Comparison of ENCODE assay signal across 13 cellular contexts in genomic region chr15:78444255-78444654, GRCh38.
"Had no signal": no experiment of that assay in that cellular context is flagged by ENCODE, and none has a peak within 500 bp of the region (broad histone marks: within the 10 kb centered on the region; RNA-seq: fewer than 3 reads in every experiment).

No MANE protein-coding gene starts in this region.

- ATAC-seq: left lobe of liver; sciatic nerve; stimulated activated naive CD8-positive, alpha-beta T cell treated with anti-CD3 and anti-CD28 coated beads, Interleukin-15, Interleukin-2, amounts not matched to agents 100 U/mL and 50 U/mL, for 24 hours had no signal

- H3K9me3 Mint-ChIP-seq: activated naive CD8-positive, alpha-beta T cell treated with anti-CD3 and anti-CD28 coated beads, Interleukin-2, amount 10 ng/mL, durations not matched to agents 7 days and 5 days; nephron had no signal

- H3K4me3 Mint-ChIP-seq: activated naive CD8-positive, alpha-beta T cell treated with anti-CD3 and anti-CD28 coated beads, Interleukin-2, amount 10 ng/mL, durations not matched to agents 7 days and 5 days; nephron had no signal

- H3K27me3 ChIP-seq: testis had no signal

- H3K27ac ChIP-seq: testis had no signal

- H3K4me3 ChIP-seq: testis had no signal

- H3K27ac Mint-ChIP-seq: activated naive CD8-positive, alpha-beta T cell treated with anti-CD3 and anti-CD28 coated beads, Interleukin-2, amount 10 ng/mL, durations not matched to agents 7 days and 5 days; nephron had no signal

- H3K9me3 ChIP-seq: testis had no signal

- DNase-seq: activated CD4-positive, alpha-beta T cell treated with anti-CD3 and anti-CD28 coated beads for 1 hour; activated CD8-positive, alpha-beta memory T cell treated with anti-CD3 and anti-CD28 coated beads for 24 hours; activated naive CD8-positive, alpha-beta T cell treated with anti-CD3 and anti-CD28 coated beads, Interleukin-2, amount 10 ng/mL, durations not matched to agents 7 days and 5 days; aorta; foreskin melanocyte; head of caudate nucleus; mammary epithelial cell; stimulated activated CD4-positive, alpha-beta T cell treated with anti-CD3 and anti-CD28 coated beads, Interleukin-2, amount 100 ng/mL, for 24 hours; stimulated activated naive CD8-positive, alpha-beta T cell treated with anti-CD3 and anti-CD28 coated beads, Interleukin-15, Interleukin-2, amounts not matched to agents 100 U/mL and 50 U/mL, for 24 hours; testis had no signal

- H3K27me3 Mint-ChIP-seq: activated naive CD8-positive, alpha-beta T cell treated with anti-CD3 and anti-CD28 coated beads, Interleukin-2, amount 10 ng/mL, durations not matched to agents 7 days and 5 days had no signal
